17 cellular contexts compared by ENCODE assay signal in the genomic region with DNA sequence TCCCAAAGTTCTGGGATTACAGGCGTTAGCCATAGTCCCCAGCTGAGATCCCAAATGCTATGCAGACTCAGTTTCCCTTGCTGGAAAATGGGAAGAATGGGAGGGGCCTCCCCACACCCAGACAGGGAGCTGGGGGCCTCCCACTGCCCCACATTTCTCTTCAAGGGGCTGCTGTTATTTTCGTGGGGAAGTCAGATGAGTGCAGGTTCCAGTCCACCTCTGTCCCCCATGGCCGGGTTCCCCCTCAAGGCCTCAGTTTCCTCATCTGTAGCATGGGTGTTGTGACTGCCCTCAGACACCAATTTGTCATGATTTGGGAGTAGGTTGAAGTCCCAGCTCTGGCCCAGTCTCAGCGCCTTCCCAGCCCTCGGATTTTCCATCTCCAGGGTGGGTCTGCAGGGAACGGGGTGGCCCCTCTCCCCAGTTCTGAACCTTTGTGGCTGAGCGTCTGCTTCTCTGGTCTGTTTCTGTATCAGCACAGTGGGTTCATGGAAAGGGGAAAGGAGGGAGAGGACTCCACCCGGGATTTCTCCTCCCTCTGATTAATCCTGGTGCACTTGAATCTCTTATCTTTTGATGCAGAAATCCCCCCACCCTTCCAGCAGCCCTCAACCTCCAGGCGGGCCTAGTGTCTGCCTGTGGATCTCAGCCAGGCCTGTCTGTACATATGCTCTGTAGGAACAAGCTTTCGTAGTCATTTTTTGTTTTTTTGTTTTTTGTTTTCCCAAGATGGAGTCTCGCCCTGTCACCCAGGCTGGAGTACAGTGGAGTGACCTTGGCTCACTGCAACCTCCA.
A peak's percentile ranks its signal among the peaks of the same experiment; 100 is the strongest.
DNase-seq lines count a peak whose midpoint lies in the region; TF ChIP-seq lines count a peak whose summit lies in the region.
"Had no signal": no experiment of that assay in that cellular context is flagged by ENCODE, and none has a peak within 500 bp of the region (broad histone marks: within the 10 kb centered on the region; RNA-seq: fewer than 3 reads in every experiment).

No MANE protein-coding gene starts in this region.

- H3K27ac ChIP-seq in HEK293 (ENCODE audit: extremely low read depth, low read depth, low read length) (no peak overlapping the region), tibial artery (peak overlapping the region; percentile 64 to 100)
- H3K27ac ChIP-seq: brain microvascular endothelial cell had no signal

- DNase-seq in amniotic epithelial cell (ENCODE audit: low read depth) (peak; percentile 68), tibial artery (no peak), globus pallidus (ENCODE audit: low spot score) (no peak), SHP77 (lab: John Stamatoyannopoulos, UW) (no peak)
- DNase-seq in T-helper 2 cell treated with Interferon-gamma antibody and Interleukin-4, amounts not matched to agents 5 μg/mL and 100 μg/mL, for 36 hours (ENCODE audit: low spot score), result no peak
- DNase-seq: activated CD4-positive, alpha-beta T cell treated with anti-CD3 and anti-CD28 coated beads for 48 hours; activated CD8-positive, alpha-beta memory T cell treated with anti-CD3 and anti-CD28 coated beads, Interleukin-2, amount 50 U/mL, for 4 hours; activated naive CD4-positive, alpha-beta T cell; brain microvascular endothelial cell; DMS 273 treated with DMSO at 0.1 percent for 48 hours; HCEC 1CT; hippocampal formation; left colon; NCI-H1694 treated with DMSO at 0.1 percent for 48 hours; stimulated activated naive CD8-positive, alpha-beta T cell treated with anti-CD3 and anti-CD28 coated beads, Interleukin-15, Interleukin-2, amounts not matched to agents 100 U/mL and 50 U/mL, for 24 hours had no signal

- peaks cover 4% of the 10 kb centered on the region for H3K27me3 Mint-ChIP-seq in nephron (ENCODE audit: low read depth)
- H3K27me3 Mint-ChIP-seq in T-helper 2 cell treated with Interferon-gamma antibody and Interleukin-4, amounts not matched to agents 5 μg/mL and 100 μg/mL, for 36 hours (ENCODE audit: low read depth), result no peaks in the 10 kb centered on the region

- CTCF ChIA-PET in HEK293 (lab: Yijun Ruan, JAX), result interaction anchor here (0.7 to 1.1 kb wide), 2 partner anchors 14 to 33 kb away, joined by 3 read pairs; no protein-coding TSS in a partner anchor

- H3K36me3 ChIP-seq in HEK293 (ENCODE audit: control insufficient read depth in 2 of 2, insufficient read depth in 1 of 2, low read length in 2 of 2) (peaks cover 0 to 21% of the 10 kb centered on the region in 2 experiments; a peak in 2 of 3 replicates), tibial artery (peaks cover 11 to 23% (median 14%) of the 10 kb centered on the region in 3 donors)

- intact Hi-C loops in tibial artery (cut with DNase I; ENCODE audit: low total_unique reads), result no loop called here

- TF ChIP-seq CTCF in HEK293 (tag by site-specific recombination; IDR thresholded peaks at IDR 0.05) (no peak), nephron (IDR thresholded peaks at IDR 0.05; ENCODE audit: unreplicated experiment in 3 of 3) (no peak), tibial artery (IDR thresholded peaks at IDR 0.05) (no peak)

- no peaks in the 10 kb centered on the region for H3K9me3 Mint-ChIP-seq in nephron
- no peaks in the 10 kb centered on the region for H3K9me3 Mint-ChIP-seq in T-helper 2 cell treated with Interferon-gamma antibody and Interleukin-4, amounts not matched to agents 5 μg/mL and 100 μg/mL, for 36 hours

- H3K36me3 Mint-ChIP-seq in nephron (ENCODE audit: low read depth), result peaks cover 4% of the 10 kb centered on the region
- no peaks in the 10 kb centered on the region for H3K36me3 Mint-ChIP-seq in T-helper 2 cell treated with Interferon-gamma antibody and Interleukin-4, amounts not matched to agents 5 μg/mL and 100 μg/mL, for 36 hours (ENCODE audit: low read depth)

- H3K4me1 ChIP-seq in HEK293 (ENCODE audit: control insufficient read depth, insufficient read depth, low read length), result no peaks in the 10 kb centered on the region
- H3K4me1 ChIP-seq in tibial artery, result peaks cover 0 to 100% (median 62%) of the 10 kb centered on the region in 4 donors

- no peaks in the 10 kb centered on the region for H3K27me3 ChIP-seq in tibial artery
- H3K27me3 ChIP-seq: brain microvascular endothelial cell had no signal

- H3K9me3 ChIP-seq in HEK293 (ENCODE audit: control insufficient read depth, insufficient read depth, low read depth, low read length), result no peaks in the 10 kb centered on the region
- H3K9me3 ChIP-seq in tibial artery, result no peaks in the 10 kb centered on the region

- H3K4me3 Mint-ChIP-seq in nephron, result peak overlapping the region in 1 of 3 experiments; percentile 32
- no peak overlapping the region for H3K4me3 Mint-ChIP-seq in T-helper 2 cell treated with Interferon-gamma antibody and Interleukin-4, amounts not matched to agents 5 μg/mL and 100 μg/mL, for 36 hours

- H3K4me3 ChIP-seq in HEK293 (ENCODE audit: low read depth, low read length) (no peak overlapping the region), tibial artery (no peak overlapping the region)

- POLR2A ChIA-PET in HEK293 (lab: Yijun Ruan, JAX), result no interaction called here

- peaks cover 42% of the 10 kb centered on the region for H3K4me1 Mint-ChIP-seq in nephron
- H3K4me1 Mint-ChIP-seq in T-helper 2 cell treated with Interferon-gamma antibody and Interleukin-4, amounts not matched to agents 5 μg/mL and 100 μg/mL, for 36 hours (ENCODE audit: low read depth), result no peaks in the 10 kb centered on the region

- H3K27ac Mint-ChIP-seq in nephron, result peak overlapping the region; percentile 71 to 86 (median 83)
- H3K27ac Mint-ChIP-seq in T-helper 2 cell treated with Interferon-gamma antibody and Interleukin-4, amounts not matched to agents 5 μg/mL and 100 μg/mL, for 36 hours, result no peak overlapping the region

TF ChIP-seq in HEK293, 187 proteins besides CTCF, POLR2A, EP300 and RAD21:
- TF ChIP-seq KLF8 (tag by site-specific recombination; IDR thresholded peaks at IDR 0.05) (peak; percentile 22; the same call in 1 of the 2 replicates), ZNF837 (tag by site-specific recombination; IDR thresholded peaks at IDR 0.05) (no peak)
